8 cellular contexts compared by ENCODE assay signal in the genomic region with DNA sequence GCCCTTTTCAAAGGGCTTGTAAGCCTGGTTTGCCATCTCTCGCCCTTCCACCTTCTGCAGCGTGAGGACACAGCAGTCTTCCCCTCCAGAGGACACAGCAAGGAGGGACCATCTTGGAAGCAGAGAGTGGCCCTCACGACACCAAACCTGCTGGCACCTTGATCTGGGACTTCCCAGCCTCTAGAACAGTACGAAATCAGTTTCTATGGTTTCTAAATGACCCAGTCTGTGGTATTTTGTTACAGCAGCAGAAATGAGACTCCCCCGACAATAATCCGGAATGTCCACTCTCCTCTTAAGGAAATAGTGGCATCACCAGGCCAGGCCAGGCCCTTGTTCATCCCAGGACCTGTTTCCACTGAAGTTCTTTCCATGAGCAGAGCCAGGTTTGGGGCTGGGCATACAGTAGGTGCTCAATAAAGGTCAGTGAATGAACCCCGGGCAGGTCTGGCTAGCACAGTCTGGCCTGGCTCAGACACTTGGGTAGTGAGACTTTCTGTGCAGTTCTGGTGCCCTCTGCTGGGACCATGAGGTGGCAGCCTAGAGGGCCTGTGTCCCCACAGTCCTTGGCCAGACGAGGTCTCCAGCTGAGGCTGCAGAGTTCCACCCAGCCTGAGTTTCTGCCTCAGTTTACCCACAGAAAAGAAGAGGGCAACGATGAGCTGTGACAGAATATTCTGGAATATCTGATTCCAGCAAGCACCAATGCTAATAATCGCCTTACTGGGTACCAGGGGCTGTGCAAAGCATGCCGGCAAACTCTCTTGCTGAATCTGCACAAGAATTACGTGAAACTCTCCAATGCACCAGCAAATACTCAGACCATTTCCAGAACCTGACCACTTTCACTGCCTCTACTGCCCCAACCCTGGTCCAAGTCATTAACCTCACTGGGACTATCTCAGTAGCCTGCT. TPM values are rescaled to one million over a fixed set of nuclear protein-coding genes. Genes with fewer than 3 reads are reported as not detected.
DNase-seq lines count a peak whose midpoint lies in the region; ATAC-seq and TF ChIP-seq lines count a peak whose summit lies in the region.

No MANE protein-coding gene starts in this region.

- no peaks in the 10 kb centered on the region for H3K9me3 ChIP-seq in BE2C
- no peaks in the 10 kb centered on the region for H3K9me3 ChIP-seq in RWPE2 (ENCODE audit: severe bottlenecking)
- H3K9me3 ChIP-seq in trophoblast cell (ENCODE audit: insufficient read depth, low read depth, low read length) = no peaks in the 10 kb centered on the region

- H4K12ac ChIP-seq in trophoblast cell (ENCODE audit: low read depth, low read length) = no peak overlapping the region

- in situ Hi-C loops in KBM-7 (cut with MboI; ENCODE audit: low pct_unique_long_range_greater_than_20kb, low sequenced_read_pairs) = no loop called here

- no peak overlapping the region for H3K23ac ChIP-seq in trophoblast cell (ENCODE audit: low read length)

- DNase-seq in BE2C (peak; percentile 79), KBM-7 (peak; percentile 74), RWPE2 (ENCODE audit: low spot score) (no peak), glomerular visceral epithelial cell (ENCODE audit: extremely low spot score) (peak; percentile 59), trophoblast cell (peak; percentile 61 to 83), ureter (ENCODE audit: low spot score) (peak; percentile 80)
- DNase-seq in activated gamma-delta T cell treated with anti-CD3 and anti-CD28 coated beads, Interleukin-2, amount 50 U/mL, for 16 hours (ENCODE audit: low read depth) = peak; percentile 62

- H4K91ac ChIP-seq in trophoblast cell (ENCODE audit: low read depth, low read length) = no peak overlapping the region

- H3K18ac ChIP-seq in trophoblast cell (ENCODE audit: low read length) = no peak overlapping the region

- no peak overlapping the region for H2BK12ac ChIP-seq in trophoblast cell (ENCODE audit: low read length)

- H2BK120ac ChIP-seq in trophoblast cell (ENCODE audit: insufficient read depth, low read length, poor library complexity) = no peak overlapping the region

- H3K4me1 ChIP-seq in BE2C (no peaks in the 10 kb centered on the region), RWPE2 (ENCODE audit: insufficient read depth, poor library complexity, severe bottlenecking) (peaks cover 14% of the 10 kb centered on the region), trophoblast cell (ENCODE audit: control insufficient read depth in 1 of 2, insufficient read depth in 2 of 2, low read length in 2 of 2) (peaks cover 4% of the 10 kb centered on the region in 2 experiments)

- no peak overlapping the region for H4K8ac ChIP-seq in trophoblast cell (ENCODE audit: low read depth, low read length)

- H2AK5ac ChIP-seq in trophoblast cell (ENCODE audit: low read length) = no peak overlapping the region

- H3K4ac ChIP-seq in trophoblast cell (ENCODE audit: low read depth, low read length) = no peak overlapping the region

- TF ChIP-seq CTCF in BE2C (IDR thresholded peaks at IDR 0.05; ENCODE audit: low read depth, low read length) (peak; percentile 91), RWPE2 (IDR thresholded peaks at IDR 0.05; ENCODE audit: poor library complexity, severe bottlenecking) (peak; percentile 89)

- H3K79me2 ChIP-seq in trophoblast cell (ENCODE audit: control insufficient read depth, insufficient read depth, low read length, poor library complexity) = no peaks in the 10 kb centered on the region

- H3K4me3 ChIP-seq in BE2C (ENCODE audit: low read depth, low read length) (no peak overlapping the region), RWPE2 (ENCODE audit: severe bottlenecking) (no peak overlapping the region), trophoblast cell (ENCODE audit: low read depth, low read length) (no peak overlapping the region)

- H3K9ac ChIP-seq in trophoblast cell (ENCODE audit: low read length) = no peak overlapping the region

- H3K36me3 ChIP-seq in BE2C (peaks cover 3% of the 10 kb centered on the region; the same call in 1 of the 2 replicates), RWPE2 (ENCODE audit: low read depth) (no peaks in the 10 kb centered on the region; the same call in 1 of the 2 replicates), trophoblast cell (ENCODE audit: control insufficient read depth in 1 of 2, insufficient read depth in 2 of 2, low read length in 2 of 2) (peaks cover 0 to under 1% of the 10 kb centered on the region in 2 experiments)

- H3K27ac ChIP-seq in RWPE2 (ENCODE audit: poor library complexity, severe bottlenecking) (peak overlapping the region; percentile 65), trophoblast cell (ENCODE audit: low read depth, low read length) (no peak overlapping the region)

- no peak overlapping the region for H2BK5ac ChIP-seq in trophoblast cell (ENCODE audit: low read depth, low read length, poor library complexity)

- H3K79me1 ChIP-seq in trophoblast cell (ENCODE audit: low read length) = peaks cover 3% of the 10 kb centered on the region

- H2AFZ ChIP-seq in trophoblast cell (ENCODE audit: insufficient read depth, low read length, poor library complexity) = no peak overlapping the region

- WGBS in trophoblast cell (ENCODE audit: extremely low coverage, insufficient coverage, insufficient read length) = no CpG with 5 or more reads among the region's 12 CpGs

- ATAC-seq in GM19324 (IDR thresholded peaks at IDR 0.05; ENCODE audit: low FRiP score, unreplicated experiment) (peak; percentile 52), RWPE2 (ENCODE audit: low read depth) (peak; percentile 93)

- no peak overlapping the region for H3K4me2 ChIP-seq in trophoblast cell (ENCODE audit: low read length)

- no peaks in the 10 kb centered on the region for H3K27me3 ChIP-seq in BE2C
- H3K27me3 ChIP-seq in RWPE2 (ENCODE audit: insufficient read depth, poor library complexity, severe bottlenecking) = no peaks in the 10 kb centered on the region
- H3K27me3 ChIP-seq in trophoblast cell (ENCODE audit: insufficient read depth, low read length) = no peaks in the 10 kb centered on the region

- no peak overlapping the region for H3K14ac ChIP-seq in trophoblast cell (ENCODE audit: low read length)

RNA-seq across cellular contexts. Expression of gene ABCB9, which starts 14.0 kb away (rescaled TPM):
- 23.6 TPM for polyA plus RNA-seq in BE2C (2012; ENCODE audit: insufficient read depth, insufficient read length, low read depth)
- polyA plus RNA-seq in trophoblast cell (2013) = 2.4 TPM in 2 replicates
- 7.2 TPM for total RNA-seq in ureter

RNA-seq across cellular contexts. Expression of gene OGFOD2, which starts 22.8 kb away (rescaled TPM):
- 71.8 TPM for polyA plus RNA-seq in BE2C (2012; ENCODE audit: insufficient read depth, insufficient read length, low read depth)
- 5.6 and 6.0 TPM in 2 replicates for polyA plus RNA-seq in trophoblast cell (2013)
- total RNA-seq in ureter = 24.5 TPM

RNA-seq across cellular contexts. Expression of gene ARL6IP4, which starts 28.2 kb away (rescaled TPM):
- 558 TPM for polyA plus RNA-seq in BE2C (2012; ENCODE audit: insufficient read depth, insufficient read length, low read depth)
- polyA plus RNA-seq in trophoblast cell (2013) = 121 and 122 TPM in 2 replicates
- 130 TPM for total RNA-seq in ureter

RNA-seq across cellular contexts. Expression of gene VPS37B, which starts 56.3 kb away (rescaled TPM):
- 34.9 TPM for polyA plus RNA-seq in BE2C (2012; ENCODE audit: insufficient read depth, insufficient read length, low read depth)
- 36.7 and 37.0 TPM in 2 replicates for polyA plus RNA-seq in trophoblast cell (2013)
- total RNA-seq in ureter = 59.7 TPM
